Comparison of ENCODE assay signal across 9 cellular contexts in the genomic region with DNA sequence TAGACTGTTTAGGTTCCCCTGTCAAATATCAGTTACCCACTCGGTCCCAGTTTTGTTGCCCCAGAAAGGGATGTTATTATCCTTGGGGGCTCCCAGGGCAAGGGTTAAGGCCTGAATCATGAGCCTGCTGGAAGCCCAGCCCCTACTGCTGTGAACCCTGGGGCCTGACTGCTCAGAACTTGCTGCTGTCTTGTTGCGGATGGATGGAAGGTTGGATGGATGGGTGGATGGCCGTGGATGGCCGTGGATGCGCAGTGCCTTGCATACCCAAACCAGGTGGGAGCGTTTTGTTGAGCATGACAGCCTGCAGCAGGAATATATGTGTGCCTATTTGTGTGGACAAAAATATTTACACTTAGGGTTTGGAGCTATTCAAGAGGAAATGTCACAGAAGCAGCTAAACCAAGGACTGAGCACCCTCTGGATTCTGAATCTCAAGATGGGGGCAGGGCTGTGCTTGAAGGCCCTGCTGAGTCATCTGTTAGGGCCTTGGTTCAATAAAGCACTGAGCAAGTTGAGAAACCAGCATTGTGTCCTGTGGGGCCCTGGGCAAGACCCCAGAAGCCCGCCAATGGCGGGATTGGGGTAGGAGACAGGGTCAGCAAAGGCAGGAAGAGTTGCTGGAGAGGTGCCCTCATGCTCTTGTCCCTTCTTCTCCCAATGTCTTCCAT. TPM values are rescaled to one million over a fixed set of nuclear protein-coding genes. Genes with fewer than 3 reads are reported as not detected.
A peak's percentile ranks its signal among the peaks of the same experiment; 100 is the strongest.
DNase-seq lines count a peak whose midpoint lies in the region; ATAC-seq and TF ChIP-seq lines count a peak whose summit lies in the region.
"Had no signal": no experiment of that assay in that cellular context is flagged by ENCODE, and none has a peak within 500 bp of the region (broad histone marks: within the 10 kb centered on the region; RNA-seq: fewer than 3 reads in every experiment).

No MANE protein-coding gene starts in this region.

- H3K36me3 ChIP-seq in HCT116 (ENCODE audit: control insufficient read depth in 1 of 2, insufficient read depth in 2 of 2, low read length in 2 of 2) (peaks cover 17 to 46% of the 10 kb centered on the region in 2 experiments; a peak in 3 of 4 replicates), gastroesophageal sphincter (peaks cover 0 to 53% of the 10 kb centered on the region in 2 donors)

- H3K27ac ChIP-seq in HCT116 (ENCODE audit: low read depth, low read length) (peak overlapping the region; percentile 100), gastroesophageal sphincter (peak overlapping the region; percentile 88 to 97 (median 96)), skin epidermis (peak overlapping the region; percentile 11 to 97 (median 93))

- peaks cover 17% of the 10 kb centered on the region for H3K4me1 Mint-ChIP-seq in activated T-helper 17 cell treated with anti-CD3 and anti-CD28 coated beads, Interleukin-2, amount 50 U/mL, for 72 hours

- RAD21 ChIA-PET in HCT116 (lab: Charles Lee; ENCODE audit: low non-redundant PET in 1 of 2, low total read pairs in 2 of 2, uncharacterized antibody in 2 of 2, unreplicated experiment in 2 of 2), result no interaction called here

- no peaks in the 10 kb centered on the region for H3K9me3 Mint-ChIP-seq in activated T-helper 17 cell treated with anti-CD3 and anti-CD28 coated beads, Interleukin-2, amount 50 U/mL, for 72 hours

- TF ChIP-seq EP300 in gastroesophageal sphincter (IDR thresholded peaks at IDR 0.05), result no peak

- no peak for DNase-seq in HCT116 (ENCODE audit: low read depth, low spot score)
- DNase-seq in GM10248 (ENCODE audit: extremely low spot score), result no peak
- no peak for DNase-seq in activated gamma-delta T cell treated with Interleukin-2 at 50 U/mL for 16 hours
- DNase-seq in DMS79 treated with DMSO at 0.1 percent for 48 hours (lab: John Stamatoyannopoulos, UW), result no peak
- DNase-seq: NCI-H1417 treated with DMSO at 0.1 percent for 48 hours had no signal

- TF ChIP-seq CTCF in HCT116 (IDR thresholded peaks at IDR 0.05 in 2 of 3, conservative IDR thresholded peaks at IDR 0.05 in 1 of 3; ENCODE audit: borderline replicate concordance in 1 of 3, insufficient read depth in 1 of 3, low read depth in 2 of 3, low read length in 2 of 3) (no peak), gastroesophageal sphincter (IDR thresholded peaks at IDR 0.05) (no peak), GM10248 (IDR thresholded peaks at IDR 0.05; ENCODE audit: control extremely low read depth, extremely low read depth, low read depth, missing control alignments) (no peak)

- peaks cover 30% of the 10 kb centered on the region for H3K79me2 ChIP-seq in HCT116 (ENCODE audit: insufficient read depth, low read length)

- H3K9me3 ChIP-seq in HCT116 (ENCODE audit: control insufficient read depth in 1 of 2, insufficient read depth in 1 of 2, low read depth in 1 of 2, low read length in 2 of 2) (no peaks in the 10 kb centered on the region), gastroesophageal sphincter (peaks cover 0 to 5% (median 0%) of the 10 kb centered on the region in 3 donors)

- TF ChIP-seq POLR2A in HCT116 (IDR thresholded peaks at IDR 0.05; ENCODE audit: borderline replicate concordance, extremely low read depth, insufficient read depth, insufficient read length), result no peak
- TF ChIP-seq POLR2A in gastroesophageal sphincter (IDR thresholded peaks at IDR 0.05), result no peak

- no peaks in the 10 kb centered on the region for H3K9me2 ChIP-seq in HCT116 (ENCODE audit: insufficient read depth)

- peak overlapping the region; percentile 71 for H3K9ac ChIP-seq in HCT116 (ENCODE audit: low read length)

- H3K4me2 ChIP-seq in HCT116 (ENCODE audit: low read length), result peak overlapping the region; percentile 65

- no peak overlapping the region for H3K4me3 Mint-ChIP-seq in activated T-helper 17 cell treated with anti-CD3 and anti-CD28 coated beads, Interleukin-2, amount 50 U/mL, for 72 hours

- H3K27me3 ChIP-seq in HCT116 (ENCODE audit: insufficient read depth, low read length) (no peaks in the 10 kb centered on the region), gastroesophageal sphincter (no peaks in the 10 kb centered on the region)

- H3K4me3 ChIP-seq in HCT116 (replicated peaks in 1 of 2; ENCODE audit: low read depth in 1 of 2, low read length in 2 of 2) (no peak overlapping the region), gastroesophageal sphincter (no peak overlapping the region), skin epidermis (no peak overlapping the region)

- TSS peak; percentile 25 for BruUV-seq in HCT116 (replicated peaks; lab: Mats Ljungman, UMichigan)

- no peak for TF ChIP-seq RAD21 in HCT116 (IDR thresholded peaks at IDR 0.05; ENCODE audit: low read depth)

- CTCF ChIA-PET in HCT116 (lab: Charles Lee), result interaction anchor here (1.6 kb wide), 1 partner anchor 10 kb away, joined by 5 read pairs; a partner anchor contains a TSS
- CTCF ChIA-PET in GM10248 (lab: Yijun Ruan, JAX), result interaction anchor here (2.1 to 2.5 kb wide), 2 partner anchors 9 to 30 kb away, joined by 5 to 7 read pairs; no protein-coding TSS in a partner anchor

- no peaks in the 10 kb centered on the region for H3K27me3 Mint-ChIP-seq in activated T-helper 17 cell treated with anti-CD3 and anti-CD28 coated beads, Interleukin-2, amount 50 U/mL, for 72 hours

- intact Hi-C loops in HCT116 (cut with micrococcal nuclease), result no loop called here

- WGBS in gastroesophageal sphincter (ENCODE audit: low coverage in 1 of 2), 2 donors, result 100% methylated on average over 2 of the region's 8 CpGs; no CpG with 5 or more reads in 1 of the 2 donors

- no peak overlapping the region for H2AFZ ChIP-seq in HCT116 (ENCODE audit: low read depth, low read length, poor library complexity, severe bottlenecking)

- H3K4me1 ChIP-seq in HCT116 (ENCODE audit: control insufficient read depth in 1 of 2, insufficient read depth in 2 of 2, low read length in 2 of 2), result peaks cover 49 to 76% of the 10 kb centered on the region in 2 experiments
- peaks cover 4 to 78% (median 26%) of the 10 kb centered on the region in 3 donors for H3K4me1 ChIP-seq in gastroesophageal sphincter

- no peaks in the 10 kb centered on the region for H4K20me1 ChIP-seq in HCT116 (ENCODE audit: insufficient read depth)

- H3K36me3 Mint-ChIP-seq in activated T-helper 17 cell treated with anti-CD3 and anti-CD28 coated beads, Interleukin-2, amount 50 U/mL, for 72 hours (ENCODE audit: low read depth), result peaks cover 61% of the 10 kb centered on the region

- POLR2A ChIA-PET in HCT116 (lab: Charles Lee), result no interaction called here
- POLR2A ChIA-PET in GM10248 (lab: Yijun Ruan, JAX), result interaction anchor here (1.8 kb wide), 1 partner anchor 13 kb away, joined by 4 read pairs; no protein-coding TSS in a partner anchor

- peak overlapping the region; percentile 56 for H3K27ac Mint-ChIP-seq in activated T-helper 17 cell treated with anti-CD3 and anti-CD28 coated beads, Interleukin-2, amount 50 U/mL, for 72 hours

- ATAC-seq in HCT116 (0 out of 2 replicates have a peak, but pooled peaks have one; percentile 17), gastroesophageal sphincter (no peak), GM19328 (IDR thresholded peaks at IDR 0.05; ENCODE audit: unreplicated experiment) (no peak)
- ATAC-seq in activated T-helper 17 cell treated with anti-CD3 and anti-CD28 coated beads, Interleukin-2, amount 50 U/mL, for 72 hours (replicated peaks), result no peak

TF ChIP-seq in HCT116, 20 proteins besides CTCF, POLR2A, EP300 and RAD21:
- 0 out of 2 replicates have a peak, but pooled peaks have one; percentile 20 for TF ChIP-seq ZFX (IDR thresholded peaks at IDR 0.05)
- peak; percentile 22 for TF ChIP-seq YY1 (IDR thresholded peaks at IDR 0.05; ENCODE audit: extremely low read depth, insufficient replicate concordance, low read depth, low read length)
- no peak for TF ChIP-seq EGR1 (IDR thresholded peaks at IDR 0.05; ENCODE audit: low read depth)

RNA-seq across cellular contexts. Expression of a gene that starts 9.6 kb away (rescaled TPM):
- total RNA-seq in HCT116 (2021; ENCODE audit: unreplicated experiment), result 223 TPM
- polyA plus RNA-seq in HCT116 (2012), result 175 and 226 TPM in 2 replicates
- 100 to 1,000 TPM in 1 of 2 donors, 10 to 100 TPM in 1; 86.7 to 117 TPM for total RNA-seq in activated T-helper 17 cell treated with anti-CD3 and anti-CD28 coated beads, Interleukin-2, amount 50 U/mL, for 72 hours
- total RNA-seq in gastroesophageal sphincter, result 10 to 100 TPM; 14.5 to 39.7 (median 38.4) TPM

RNA-seq across cellular contexts. Expression of a gene that starts 14.6 kb away (rescaled TPM):
- total RNA-seq in HCT116 (2021; ENCODE audit: unreplicated experiment) (12.1 TPM), gastroesophageal sphincter (10 to 100 TPM; 10.4 to 12.1 (median 11.0) TPM)
- polyA plus RNA-seq in HCT116 (2012), result 8.7 and 9.0 TPM in 2 replicates
- 10 to 100 TPM; 10.8 to 14.8 TPM for total RNA-seq in activated T-helper 17 cell treated with anti-CD3 and anti-CD28 coated beads, Interleukin-2, amount 50 U/mL, for 72 hours

RNA-seq across cellular contexts. Expression of a gene that starts 19.2 kb away (rescaled TPM):
- 67.2 TPM for total RNA-seq in HCT116 (2021; ENCODE audit: unreplicated experiment)
- polyA plus RNA-seq in HCT116 (2012), result 40.7 and 42.0 TPM in 2 replicates
- 10 to 100 TPM; 42.3 to 82.1 TPM for total RNA-seq in activated T-helper 17 cell treated with anti-CD3 and anti-CD28 coated beads, Interleukin-2, amount 50 U/mL, for 72 hours
- total RNA-seq in gastroesophageal sphincter, result 100 to 1,000 TPM; 134 to 200 (median 139) TPM

RNA-seq across cellular contexts. Expression of a gene that starts 24.5 kb away (rescaled TPM):
- total RNA-seq in HCT116 (2021; ENCODE audit: unreplicated experiment) (0.93 TPM), gastroesophageal sphincter (not detected)
- 0.74 and 0.83 TPM in 2 replicates for polyA plus RNA-seq in HCT116 (2012)
- under 1 TPM; 0.24 TPM for total RNA-seq in activated T-helper 17 cell treated with anti-CD3 and anti-CD28 coated beads, Interleukin-2, amount 50 U/mL, for 72 hours

RNA-seq across cellular contexts. Expression of a gene that starts 38.2 kb away (rescaled TPM):
- 99.4 TPM for total RNA-seq in HCT116 (2021; ENCODE audit: unreplicated experiment)
- polyA plus RNA-seq in HCT116 (2012), result 71.0 and 92.8 TPM in 2 replicates
- 10 to 100 TPM; 40.7 to 66.0 TPM for total RNA-seq in activated T-helper 17 cell treated with anti-CD3 and anti-CD28 coated beads, Interleukin-2, amount 50 U/mL, for 72 hours
- total RNA-seq in gastroesophageal sphincter, result 10 to 100 TPM; 36.1 to 74.7 (median 59.3) TPM
